Comparison of ENCODE assay signal across 21 cellular contexts in the genomic region with DNA sequence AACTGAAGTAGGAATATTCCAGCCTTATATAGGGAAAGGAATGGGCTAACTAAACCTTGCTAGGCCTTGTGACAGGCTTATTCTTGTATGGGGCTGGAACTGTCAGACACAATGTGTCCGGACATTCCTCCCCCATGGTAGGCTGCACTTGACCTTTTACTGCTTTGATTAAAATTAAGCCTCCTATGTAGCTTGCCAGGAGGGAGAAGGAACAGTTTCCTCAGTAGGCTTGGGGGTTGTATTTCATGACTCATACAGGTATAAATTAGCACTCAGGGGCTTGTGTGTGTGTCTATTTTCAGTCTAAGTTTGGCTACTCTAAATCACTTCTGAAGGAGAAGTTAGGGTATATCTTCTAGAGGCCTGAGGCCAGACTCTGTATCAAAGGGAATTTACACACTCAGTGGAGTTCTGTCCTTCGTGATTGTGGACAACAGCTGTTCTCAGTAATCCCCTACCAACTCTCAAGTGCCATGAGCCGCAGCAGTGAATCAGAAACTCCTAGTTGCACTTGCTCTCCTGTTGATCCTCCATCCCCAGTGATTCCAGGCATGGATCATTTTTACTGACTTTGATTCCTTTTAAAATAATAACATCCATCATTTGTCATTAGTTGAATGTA. TPM values are rescaled to one million over a fixed set of nuclear protein-coding genes. Genes with fewer than 3 reads are reported as not detected.
"Had no signal": no experiment of that assay in that cellular context is flagged by ENCODE, and none has a peak within 500 bp of the region (broad histone marks: within the 10 kb centered on the region; RNA-seq: fewer than 3 reads in every experiment).

No MANE protein-coding gene starts in this region.

- H3K4me3 ChIP-seq: esophagus squamous epithelium, lower lobe of right lung, right atrium auricular region, suprapubic skin, transverse colon, uterus had no signal

- DNase-seq: activated B cell treated with CpG ODN at 0.5 μM for 24 hours; activated CD4-positive, alpha-beta memory T cell treated with anti-CD3 and anti-CD28 coated beads, Interleukin-2, amount 10 ng/mL, durations not matched to agents 7 days and 5 days; activated CD4-positive, alpha-beta T cell treated with anti-CD3 and anti-CD28 coated beads for 48 hours; activated CD8-positive, alpha-beta memory T cell treated with anti-CD3 and anti-CD28 coated beads, Interleukin-2, amount 10 ng/mL, durations not matched to agents 7 days and 5 days; activated naive CD4-positive, alpha-beta T cell treated with Interleukin-2 at 50 U/mL for 16 hours; activated naive CD8-positive, alpha-beta T cell treated with anti-CD3 and anti-CD28 coated beads, Interleukin-2, amount 50 U/mL, for 24 hours; activated T-cell treated with anti-CD3 and anti-CD28 coated beads, Interleukin-2, amount 50 U/mL, for 1 hour; anterior cingulate cortex; effector CD8-positive, alpha-beta T cell; esophagus squamous epithelium; left colon; lower lobe of right lung; small intestine; stimulated activated CD4-positive, alpha-beta T cell treated with anti-CD3 and anti-CD28 coated beads, Interleukin-15, amount 100 ng/mL, for 24 hours; stimulated activated CD4-positive, alpha-beta T cell treated with anti-CD3 and anti-CD28 coated beads, Interleukin-2, amount 100 ng/mL, for 48 hours; stimulated activated naive CD8-positive, alpha-beta T cell treated with anti-CD3 and anti-CD28 coated beads, Interleukin-15, amount 100 ng/mL, for 72 hours; transverse colon; uterus had no signal

- H3K4me1 ChIP-seq: esophagus squamous epithelium, lower lobe of right lung, right atrium auricular region, suprapubic skin, transverse colon had no signal

- H3K36me3 ChIP-seq: esophagus squamous epithelium, lower lobe of right lung, right atrium auricular region, suprapubic skin, transverse colon, uterus had no signal

- H3K27ac ChIP-seq: esophagus squamous epithelium, lower lobe of right lung, right atrium auricular region, suprapubic skin, transverse colon, uterus had no signal

- H3K27me3 ChIP-seq: esophagus squamous epithelium, right atrium auricular region, suprapubic skin, transverse colon, uterus had no signal

- H3K9me3 ChIP-seq: esophagus squamous epithelium, lower lobe of right lung, right atrium auricular region, suprapubic skin, transverse colon, uterus had no signal

- ATAC-seq: activated CD8-positive, alpha-beta memory T cell treated with anti-CD3 and anti-CD28 coated beads, Interleukin-2, amount 10 ng/mL, durations not matched to agents 7 days and 5 days; activated naive CD8-positive, alpha-beta T cell treated with anti-CD3 and anti-CD28 coated beads, Interleukin-2, amount 50 U/mL, for 24 hours; left colon; lower lobe of right lung; stimulated activated naive CD8-positive, alpha-beta T cell treated with anti-CD3 and anti-CD28 coated beads, Interleukin-15, amount 100 ng/mL, for 72 hours had no signal

RNA-seq across cellular contexts. Expression of gene ADAMTS16, which starts 16.4 kb away (rescaled TPM):
- total RNA-seq: activated B cell treated with CpG ODN at 0.5 μM for 24 hours; activated CD4-positive, alpha-beta memory T cell treated with anti-CD3 and anti-CD28 coated beads, Interleukin-2, amount 10 ng/mL, durations not matched to agents 7 days and 5 days; activated CD8-positive, alpha-beta memory T cell treated with anti-CD3 and anti-CD28 coated beads, Interleukin-2, amount 10 ng/mL, durations not matched to agents 7 days and 5 days; activated T-helper 2 cell treated with anti-CD3 and anti-CD28 coated beads, Interferon-gamma antibody, Interleukin-2, Interleukin-4, amounts not matched to agents 10 μg/mL and 5 μg/mL and 100 μg/mL, durations not matched to agents 14 hours and 24 hours and 36 hours; right atrium auricular region had no signal
